In genomic region chrX:110000854-110001701, GRCh38 we compare ENCODE assay signal across 1 cellular context.
A peak's percentile ranks its signal among the peaks of the same experiment; 100 is the strongest.
TF ChIP-seq lines count a peak whose summit lies in the region.

No MANE protein-coding gene starts in this region.

TF ChIP-seq in K562, 482 proteins besides CTCF, POLR2A, EP300 and RAD21 (continued from another document and continues in another):
- TF ChIP-seq ELF1 (tag; IDR thresholded peaks at IDR 0.05): peak; percentile 56
- 0 out of 4 replicates have a peak, but pooled peaks of 1 of the 2 experiments have one; percentile 53 for TF ChIP-seq MLX (CRISPR knock-in tag; conservative IDR thresholded peaks at IDR 0.05)
- no peak for TF ChIP-seq ZC3H8 (IDR thresholded peaks at IDR 0.05)
- no peak for TF ChIP-seq ESRRA (IDR thresholded peaks at IDR 0.05; ENCODE audit: borderline replicate concordance, low read depth)
- TF ChIP-seq CAMTA2 (CRISPR knock-in tag; conservative IDR thresholded peaks at IDR 0.05): peak; percentile 90; the same call in 1 of the 2 replicates
- peak; percentile 97 for TF ChIP-seq BCL6 (CRISPR knock-in tag; IDR thresholded peaks at IDR 0.05)
- peak; percentile 95 for TF ChIP-seq TCFL5 (CRISPR knock-in tag; conservative IDR thresholded peaks at IDR 0.05)
- no peak for TF ChIP-seq TOE1 (IDR thresholded peaks at IDR 0.05; ENCODE audit: borderline replicate concordance)
- no peak for TF ChIP-seq TOE1 (CRISPR knock-in tag; IDR thresholded peaks at IDR 0.05; ENCODE audit: borderline replicate concordance, low read depth)
- no peak for TF ChIP-seq NBN (IDR thresholded peaks at IDR 0.05; ENCODE audit: low read depth)
- TF ChIP-seq ZNF444 (CRISPR knock-in tag; IDR thresholded peaks at IDR 0.05): peak; percentile 96
- no peak for TF ChIP-seq CBFA2T3 (IDR thresholded peaks at IDR 0.05)
- no peak for TF ChIP-seq FOXP4 (CRISPR knock-in tag; IDR thresholded peaks at IDR 0.05; ENCODE audit: borderline replicate concordance)
- TF ChIP-seq GMEB1 (CRISPR knock-in tag; IDR thresholded peaks at IDR 0.05): peak; percentile 80
- peak in 1 of 2 experiments; percentile 99; a peak in 2 of 4 replicates for TF ChIP-seq ZNF639 (CRISPR knock-in tag; conservative IDR thresholded peaks at IDR 0.05 in 1 of 2, IDR thresholded peaks at IDR 0.05 in 1 of 2)
- TF ChIP-seq ZNF165 (CRISPR knock-in tag; IDR thresholded peaks at IDR 0.05; ENCODE audit: borderline replicate concordance): peak; percentile 96
- peak; percentile 93 for TF ChIP-seq CREB5 (CRISPR knock-in tag; IDR thresholded peaks at IDR 0.05)
- 0 out of 2 replicates have a peak, but pooled peaks have one; percentile 8 for TF ChIP-seq KLF16 (IDR thresholded peaks at IDR 0.05)
- TF ChIP-seq E2F8 (IDR thresholded peaks at IDR 0.05; ENCODE audit: low read depth, partially characterized antibody): no peak
- TF ChIP-seq MAZ (CRISPR knock-in tag; conservative IDR thresholded peaks at IDR 0.05 in 1 of 2, IDR thresholded peaks at IDR 0.05 in 1 of 2): peak in 1 of 2 experiments; percentile 96; a peak in 2 of 4 replicates
- no peak for TF ChIP-seq NR0B1 (IDR thresholded peaks at IDR 0.05; ENCODE audit: partially characterized antibody)
- TF ChIP-seq NR2C1 (IDR thresholded peaks at IDR 0.05): no peak
- TF ChIP-seq NR2C1 (tag; IDR thresholded peaks at IDR 0.05): peak; percentile 96
- TF ChIP-seq FOS (IDR thresholded peaks at IDR 0.05; ENCODE audit: extremely low read depth, insufficient read length): no peak
- TF ChIP-seq ZNF449 (CRISPR knock-in tag; IDR thresholded peaks at IDR 0.05): peak; percentile 97
- TF ChIP-seq ZBED1 (IDR thresholded peaks at IDR 0.05): no peak
- no peak for TF ChIP-seq ZNF12 (CRISPR knock-in tag; IDR thresholded peaks at IDR 0.05)
- TF ChIP-seq ZNF23 (CRISPR knock-in tag; IDR thresholded peaks at IDR 0.05): peak; percentile 89; the same call in 1 of the 2 replicates
- peak; percentile 93 for TF ChIP-seq ETV1 (tag; conservative IDR thresholded peaks at IDR 0.05; ENCODE audit: low read depth)
- no peak for TF ChIP-seq MYC (IDR thresholded peaks at IDR 0.05; ENCODE audit: low read depth, low read length)
- peak; percentile 99 for TF ChIP-seq MYC (CRISPR knock-in tag; IDR thresholded peaks at IDR 0.05; ENCODE audit: borderline replicate concordance, low read depth)
- TF ChIP-seq MGA (IDR thresholded peaks at IDR 0.05): no peak
